ENCODE assay signal across 1 cellular context in the genomic region with DNA sequence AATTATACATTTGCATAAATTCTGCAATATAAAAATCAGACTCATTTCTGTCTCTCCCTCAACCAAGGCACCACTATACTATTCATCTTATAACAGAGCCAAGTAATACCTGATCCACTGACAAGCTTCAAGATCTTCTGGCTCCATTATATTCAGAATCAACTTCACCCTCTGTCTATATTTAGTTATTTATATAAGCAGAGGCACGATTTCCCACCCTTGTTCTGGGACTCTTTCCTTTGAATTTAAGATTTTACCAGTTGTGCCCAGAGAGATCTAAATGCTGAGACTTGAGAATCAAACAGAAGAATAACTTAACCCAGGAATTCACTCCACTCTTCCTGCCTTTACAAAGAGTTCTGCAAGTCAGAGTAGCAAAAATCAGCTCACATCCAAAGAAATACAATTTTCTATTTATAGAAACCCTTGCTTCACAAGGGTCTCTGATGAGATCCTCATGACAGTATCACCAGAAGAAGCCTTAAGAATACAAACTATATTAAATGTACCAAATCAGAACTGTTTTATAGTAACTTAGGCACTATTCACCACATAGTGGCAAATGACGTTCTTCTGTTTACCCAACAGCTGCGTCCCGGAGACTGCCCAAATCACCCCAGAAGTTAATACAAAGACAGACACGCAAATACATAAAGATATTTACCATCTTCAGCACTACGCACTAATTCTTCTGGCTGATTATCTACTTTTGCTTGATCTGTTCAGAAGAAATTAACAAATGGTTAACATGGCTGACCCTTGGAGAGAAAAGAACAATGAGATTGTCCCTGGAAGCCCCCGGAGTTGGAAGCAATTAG.
TF ChIP-seq lines count a peak whose summit lies in the region.

No MANE protein-coding gene starts in this region.

TF ChIP-seq in A549, 52 proteins besides CTCF, POLR2A, EP300 and RAD21:
- TF ChIP-seq FOSL2 (IDR thresholded peaks at IDR 0.05) (no peak), FOSL2 (CRISPR knock-in tag; IDR thresholded peaks at IDR 0.05) (no peak), NFE2L2 (conservative IDR thresholded peaks at IDR 0.05; ENCODE audit: low read length) (no peak), HEYL (CRISPR knock-in tag; IDR thresholded peaks at IDR 0.05) (no peak), MYC (IDR thresholded peaks at IDR 0.05; ENCODE audit: borderline replicate concordance, low read length) (no peak), HOXA7 (CRISPR knock-in tag; IDR thresholded peaks at IDR 0.05) (no peak), RFX5 (IDR thresholded peaks at IDR 0.05) (no peak), ZFP36 (IDR thresholded peaks at IDR 0.05; ENCODE audit: borderline replicate concordance, partially characterized antibody) (no peak), EHMT2 (IDR thresholded peaks at IDR 0.05; ENCODE audit: low read depth) (no peak), CEBPB (IDR thresholded peaks at IDR 0.05) (no peak), CHD2 (IDR thresholded peaks at IDR 0.05; ENCODE audit: low read length, partially characterized antibody) (no peak), BCL3 (IDR thresholded peaks at IDR 0.05) (no peak), FOSB (CRISPR knock-in tag; IDR thresholded peaks at IDR 0.05) (no peak), JUN (IDR thresholded peaks at IDR 0.05) (no peak)
